In the genomic region with DNA sequence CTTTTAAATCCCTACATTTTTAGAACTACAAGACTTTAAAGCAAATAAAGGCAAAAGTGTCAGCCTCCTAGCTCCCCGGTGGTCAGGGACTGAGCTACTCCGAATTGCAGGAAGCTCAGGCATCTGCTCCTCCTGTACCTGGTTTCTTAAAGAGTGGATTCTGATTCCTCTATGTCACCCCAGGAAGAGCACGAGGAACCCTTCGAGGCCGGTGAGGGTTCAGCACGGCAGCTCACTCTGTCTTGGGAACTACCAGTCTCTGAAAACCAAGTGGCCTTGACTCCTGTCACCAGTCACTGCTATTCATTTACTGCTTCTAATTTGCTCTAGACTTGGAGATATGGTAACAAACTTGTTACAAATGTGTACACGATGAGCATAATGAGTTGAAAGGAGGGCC, we compare ENCODE assay signal across 10 cellular contexts. TPM values are rescaled to one million over a fixed set of nuclear protein-coding genes. Genes with fewer than 3 reads are reported as not detected.
DNase-seq lines count a peak whose midpoint lies in the region; ATAC-seq and TF ChIP-seq lines count a peak whose summit lies in the region.
"Had no signal": no experiment of that assay in that cellular context is flagged by ENCODE, and none has a peak within 500 bp of the region (broad histone marks: within the 10 kb centered on the region; RNA-seq: fewer than 3 reads in every experiment).

No MANE protein-coding gene starts in this region.

- TF ChIP-seq CTCF in H9 (conservative IDR thresholded peaks at IDR 0.05), result no peak
- no peak for TF ChIP-seq CTCF in left lung (IDR thresholded peaks at IDR 0.05)

- H2AFZ ChIP-seq in H9 (ENCODE audit: low read length), result no peak overlapping the region

- H4K5ac ChIP-seq in H9 (ENCODE audit: insufficient read length, low read depth, low read length), result no peak overlapping the region

- intact Hi-C loops in left lung (cut with DNase I), result no loop called here

- H3K79me1 ChIP-seq in H9 (ENCODE audit: insufficient read depth, low read depth, low read length, poor library complexity, severe bottlenecking), result no peaks in the 10 kb centered on the region

- no peak overlapping the region for H2BK15ac ChIP-seq in H9 (ENCODE audit: low read depth, low read length)

- H2AK5ac ChIP-seq in H9 (ENCODE audit: insufficient read length, low read length), result no peak overlapping the region

- H3K4me1 ChIP-seq in H9 (ENCODE audit: insufficient read depth, low read length), result no peaks in the 10 kb centered on the region; the same call in 1 of the 2 replicates
- H3K4me1 ChIP-seq in left lung, result peaks cover 35 to 71% of the 10 kb centered on the region in 2 donors

- no peak overlapping the region for H2BK20ac ChIP-seq in H9 (ENCODE audit: low read depth, low read length, poor library complexity, severe bottlenecking)

- H3K4me1 Mint-ChIP-seq in H9, result peaks cover 37 to 54% of the 10 kb centered on the region in 2 experiments

- H3K27me3 ChIP-seq in H9 (ENCODE audit: insufficient read depth, low read length) (no peaks in the 10 kb centered on the region), left lung (no peaks in the 10 kb centered on the region)

- no peaks in the 10 kb centered on the region for H3K9me3 ChIP-seq in H9 (ENCODE audit: control insufficient read depth, low read depth, low read length)
- H3K9me3 ChIP-seq in left lung, result no peaks in the 10 kb centered on the region

- H3K27ac ChIP-seq in H9 (ENCODE audit: insufficient read length, low read depth, low read length), result no peak overlapping the region
- peak overlapping the region; percentile 42 for H3K27ac ChIP-seq in angular gyrus (ENCODE audit: low read depth, low read length)
- peak overlapping the region; percentile 87 to 93 for H3K27ac ChIP-seq in left lung
- H3K27ac ChIP-seq in skin epidermis, result peak overlapping the region in 20 of 21 experiments; percentile 64 to 100 (median 95)

- peaks cover 11% of the 10 kb centered on the region for H3K23me2 ChIP-seq in H9 (ENCODE audit: insufficient read length, low read depth, low read length, poor library complexity, severe bottlenecking)

- peak overlapping the region; percentile 40; the same call in 1 of the 2 replicates for H3K14ac ChIP-seq in H9 (ENCODE audit: insufficient read depth, low read length)

- no peaks in the 10 kb centered on the region for H3K36me3 ChIP-seq in left lung

- H2BK5ac ChIP-seq in H9 (ENCODE audit: insufficient read length, low read length), result no peak overlapping the region

- no peak overlapping the region for H3K4me3 ChIP-seq in left lung
- H3K4me3 ChIP-seq in skin epidermis, result peak overlapping the region in 1 of 7 experiments; percentile 93

- WGBS in H9 (ENCODE audit: extremely low coverage, insufficient read length, low lambda C conversion rate), result no CpG with 5 or more reads among the region's 7 CpGs

- H3K9me3 Mint-ChIP-seq in H9, result no peaks in the 10 kb centered on the region
- H3K9me3 Mint-ChIP-seq: central memory CD8-positive, alpha-beta T cell had no signal

- H3K4ac ChIP-seq in H9 (ENCODE audit: low read depth, low read length), result no peak overlapping the region

- DNase-seq in H9 (no peak), left lung (no peak), NCI-H1417 (lab: John Stamatoyannopoulos, UW) (no peak), NCI-H2171 (lab: John Stamatoyannopoulos, UW) (no peak), T-helper 9 cell (no peak), UCSD-AML1 (lab: John Stamatoyannopoulos, UW; ENCODE audit: unreplicated experiment) (no peak)
- DNase-seq: GDM1 had no signal

- H3K4me2 ChIP-seq in H9 (ENCODE audit: insufficient read depth, insufficient read length, low read length), result no peak overlapping the region

- peak overlapping the region in 2 of 3 experiments; percentile 76 to 95; a peak in 3 of 7 replicates for H3K27ac Mint-ChIP-seq in H9

- no peak overlapping the region for H4K91ac ChIP-seq in H9 (ENCODE audit: insufficient read length, low read depth, low read length)

- ATAC-seq in left lung, result no peak

- no peak overlapping the region for H4K8ac ChIP-seq in H9 (replicated peaks; ENCODE audit: insufficient read length, low read depth, low read length)

- H3T11ph ChIP-seq in H9 (ENCODE audit: low read length), result no peak overlapping the region

- no peak overlapping the region for H2BK120ac ChIP-seq in H9 (ENCODE audit: low read depth, low read length, poor library complexity, severe bottlenecking)

- H3K56ac ChIP-seq in H9 (ENCODE audit: insufficient read length, low read depth, low read length), result no peak overlapping the region

- peak overlapping the region in 1 of 2 experiments; percentile 35; a peak in 2 of 5 replicates for H3K4me3 Mint-ChIP-seq in H9

- H3K79me2 ChIP-seq in H9 (ENCODE audit: insufficient read depth, low read length), result no peaks in the 10 kb centered on the region; the same call in 1 of the 2 replicates

- peak overlapping the region; percentile 61 for H3K18ac ChIP-seq in H9 (ENCODE audit: insufficient read length, low read depth, low read length)

- H2BK12ac ChIP-seq in H9 (ENCODE audit: insufficient read length, low read depth, low read length), result no peak overlapping the region

- H3K36me3 Mint-ChIP-seq in H9 (ENCODE audit: insufficient read depth in 1 of 3, low read depth in 3 of 3), result no peaks in the 10 kb centered on the region; a peak in 1 of 7 replicates

- no peak overlapping the region for H3K23ac ChIP-seq in H9 (ENCODE audit: insufficient read length, low read depth, low read length)

- peaks cover 9% of the 10 kb centered on the region for H3K27me3 Mint-ChIP-seq in H9 (ENCODE audit: low read depth)
- H3K27me3 Mint-ChIP-seq: central memory CD8-positive, alpha-beta T cell had no signal

- H4K20me1 ChIP-seq in H9 (ENCODE audit: control insufficient read depth, insufficient read depth, insufficient read length), result no peaks in the 10 kb centered on the region

- H3K9ac ChIP-seq in H9 (ENCODE audit: extremely low read depth, insufficient read length, low read length), result no peak overlapping the region

RNA-seq across cellular contexts. Expression of a gene that starts 2.3 kb away (rescaled TPM):
- total RNA-seq in H9 (2021), result 12.1 and 12.9 TPM in 2 replicates
- 10 to 100 TPM in 1 of 2 donors, 1 to 10 TPM in 1; 7.7 to 14.2 TPM for total RNA-seq in left lung

RNA-seq across cellular contexts. Expression of a gene that starts 34.2 kb away (rescaled TPM):
- total RNA-seq in H9 (2021) (12.9 and 16.4 TPM in 2 replicates), left lung (10 to 100 TPM; 11.6 to 21.2 TPM)

RNA-seq across cellular contexts. Expression of a gene that starts 46.3 kb away (rescaled TPM):
- total RNA-seq in H9 (2021) (27.1 and 27.7 TPM in 2 replicates), left lung (1 to 10 TPM; 7.6 to 8.8 TPM)
